In genomic region chr16:58515125-58515870, GRCh38 we compare ENCODE assay signal across 8 cellular contexts. TPM values are rescaled to one million over a fixed set of nuclear protein-coding genes. Genes with fewer than 3 reads are reported as not detected.
A peak's percentile ranks its signal among the peaks of the same experiment; 100 is the strongest.
DNase-seq lines count a peak whose midpoint lies in the region; ATAC-seq and TF ChIP-seq lines count a peak whose summit lies in the region.

Gene SETD6, plus strand, starts transcription at chr16:58515517. Its CDS starts 21 bp downstream, at chr16:58515538.

- peak; percentile 89 for ATAC-seq in activated T-helper 17 cell treated with anti-CD3 and anti-CD28 coated beads, Interleukin-2, amount 50 U/mL, for 72 hours (replicated peaks)
- ATAC-seq in naive thymus-derived CD8-positive, alpha-beta T cell: peak; percentile 68 to 76

- H3K27ac Mint-ChIP-seq in Caco-2 (ENCODE audit: unreplicated experiment): peak within 1 kb of the TSS; percentile 97
- peak within 1 kb of the TSS; percentile 81 for H3K27ac Mint-ChIP-seq in activated T-helper 17 cell treated with anti-CD3 and anti-CD28 coated beads, Interleukin-2, amount 50 U/mL, for 72 hours
- peak within 1 kb of the TSS; percentile 55 to 95 (median 89) for H3K27ac Mint-ChIP-seq in naive thymus-derived CD8-positive, alpha-beta T cell

- H3K4me1 ChIP-seq in Caco-2: peaks cover 18% of the 10 kb centered on the region
- H3K4me1 ChIP-seq in PC-9 (replicated peaks; ENCODE audit: insufficient read depth): peaks cover 20% of the 10 kb centered on the region

- H3K9me3 ChIP-seq in Caco-2 (no peaks in the 10 kb centered on the region), PC-9 (ENCODE audit: insufficient read depth, low read depth) (no peaks in the 10 kb centered on the region)

- peak within 1 kb of the TSS; percentile 54 for H3K27ac ChIP-seq in PC-9

- H3K36me3 Mint-ChIP-seq in Caco-2 (ENCODE audit: insufficient read depth, unreplicated experiment): peaks cover 83% of the 10 kb centered on the region
- H3K36me3 Mint-ChIP-seq in activated T-helper 17 cell treated with anti-CD3 and anti-CD28 coated beads, Interleukin-2, amount 50 U/mL, for 72 hours (ENCODE audit: low read depth): peaks cover 46% of the 10 kb centered on the region
- peaks cover 5 to 32% (median 8%) of the 10 kb centered on the region in 3 donors for H3K36me3 Mint-ChIP-seq in naive thymus-derived CD8-positive, alpha-beta T cell

- no peaks in the 10 kb centered on the region for H3K9me2 ChIP-seq in PC-9 (ENCODE audit: insufficient read depth)

- H3K4me3 ChIP-seq in Caco-2 (ENCODE audit: low read depth, low read length) (peak within 1 kb of the TSS; percentile 88), PC-9 (peak within 1 kb of the TSS; percentile 99), fibroblast of mammary gland (ENCODE audit: control insufficient read depth, low read depth, low read length) (peak within 1 kb of the TSS; percentile 69)

- H3K79me2 ChIP-seq in PC-9 (ENCODE audit: low read depth): peaks cover 30% of the 10 kb centered on the region

- peak; percentile 16 to 36 for TF ChIP-seq CTCF in Caco-2 (IDR thresholded peaks at IDR 0.05; ENCODE audit: insufficient read depth in 1 of 2, low read depth in 1 of 2, low read length in 1 of 2, severe bottlenecking in 1 of 2, unreplicated experiment in 1 of 2)
- TF ChIP-seq CTCF in GM20000 (IDR thresholded peaks at IDR 0.05; ENCODE audit: extremely low read depth, missing control alignments): no peak
- TF ChIP-seq CTCF in PC-9 (conservative IDR thresholded peaks at IDR 0.05): no peak; the same call in 1 of the 2 replicates
- TF ChIP-seq CTCF in fibroblast of mammary gland (conservative IDR thresholded peaks at IDR 0.05; ENCODE audit: control insufficient read depth, insufficient read depth, low read depth, low read length): no peak

- H3F3A ChIP-seq in PC-9 (ENCODE audit: insufficient read depth, low read depth): peaks cover 48% of the 10 kb centered on the region; the same call in 1 of the 2 replicates

- peaks cover 45% of the 10 kb centered on the region for H4K20me1 ChIP-seq in PC-9 (ENCODE audit: insufficient read depth)

- intact Hi-C loops in Caco-2 (cut with micrococcal nuclease; ENCODE audit: unreplicated experiment) (loop anchor here (1.0 kb wide), 2 partner anchors 115 to 123 kb away; no protein-coding TSS in a partner anchor), PC-9 (cut with micrococcal nuclease; ENCODE audit: unreplicated experiment) (loop anchor here (5.0 to 10.0 kb wide), 3 partner anchors 37 to 490 kb away; partner anchors contain the start of gene MMP15)

- peak within 1 kb of the TSS; percentile 96 for H2AFZ ChIP-seq in PC-9

- H3K4me2 ChIP-seq in PC-9: peak within 1 kb of the TSS; percentile 88

- peak within 1 kb of the TSS; percentile 93 for H3K4me3 Mint-ChIP-seq in Caco-2 (ENCODE audit: unreplicated experiment)
- peak within 1 kb of the TSS; percentile 91 for H3K4me3 Mint-ChIP-seq in activated T-helper 17 cell treated with anti-CD3 and anti-CD28 coated beads, Interleukin-2, amount 50 U/mL, for 72 hours
- peak within 1 kb of the TSS; percentile 86 to 94 (median 91) for H3K4me3 Mint-ChIP-seq in naive thymus-derived CD8-positive, alpha-beta T cell

- POLR2A ChIA-PET in Caco-2 (lab: Charles Lee) (interaction anchor here (0.5 to 0.7 kb wide), 4 partner anchors 15 to 142 kb away, joined by 3 to 10 read pairs (median 7); partner anchors contain the start of gene NDRG4), PC-9 (lab: Charles Lee; ENCODE audit: unreplicated experiment) (interaction anchor here (0.6 to 0.7 kb wide), 4 partner anchors 75 to 859 kb away, joined by 3 to 6 read pairs (median 3); no protein-coding TSS in a partner anchor)
- POLR2A ChIA-PET in naive thymus-derived CD8-positive, alpha-beta T cell (lab: Charles Lee): interaction anchor here (0.8 to 1.4 kb wide), 2 partner anchors 113 to 386 kb away, joined by 3 read pairs; partner anchors contain the start of gene CFAP20

- H3K36me3 ChIP-seq in Caco-2 (ENCODE audit: control insufficient read depth, insufficient read depth, low read length) (peaks cover 7% of the 10 kb centered on the region; the same call in 1 of the 2 replicates), PC-9 (ENCODE audit: low read depth) (peaks cover 35% of the 10 kb centered on the region)

- no TSS peak for BruUV-seq in Caco-2 (replicated peaks; lab: Mats Ljungman, UMichigan)
- BruUV-seq in PC-9 (replicated peaks; lab: Mats Ljungman, UMichigan): TSS peak; percentile 41

- H3K27me3 ChIP-seq in Caco-2 (replicated peaks; ENCODE audit: control insufficient read depth, insufficient read depth, low read length) (no peaks in the 10 kb centered on the region), PC-9 (ENCODE audit: insufficient read depth, low read depth) (no peaks in the 10 kb centered on the region)

- peak; percentile 91 to 95 for DNase-seq in Caco-2
- peak; percentile 93 for DNase-seq in GM20000 (ENCODE audit: low spot score)
- DNase-seq in HT-29 (ENCODE audit: low spot score): peak; percentile 90
- DNase-seq in PC-9: peak; percentile 77 to 88
- DNase-seq in fibroblast of mammary gland (ENCODE audit: low read depth): peak; percentile 87
- DNase-seq in naive thymus-derived CD8-positive, alpha-beta T cell: peak; percentile 22 to 81 (median 62)
- DNase-seq in stimulated activated naive CD4-positive, alpha-beta T cell (lab: John Stamatoyannopoulos, UW): peak; percentile 49 to 76 (median 60)

- CTCF ChIA-PET in Caco-2 (lab: Charles Lee): interaction anchor here (0.6 to 2.1 kb wide), 7 partner anchors 15 to 241 kb away, joined by 3 to 8 read pairs (median 4); partner anchors contain the start of gene NDRG4
- CTCF ChIA-PET in PC-9 (lab: Charles Lee): no interaction called here

- H3K4me1 Mint-ChIP-seq in Caco-2 (ENCODE audit: low read depth, unreplicated experiment): peaks cover 43% of the 10 kb centered on the region
- H3K4me1 Mint-ChIP-seq in activated T-helper 17 cell treated with anti-CD3 and anti-CD28 coated beads, Interleukin-2, amount 50 U/mL, for 72 hours: peaks cover 30% of the 10 kb centered on the region
- peaks cover 18 to 34% (median 21%) of the 10 kb centered on the region in 4 donors for H3K4me1 Mint-ChIP-seq in naive thymus-derived CD8-positive, alpha-beta T cell

- no peaks in the 10 kb centered on the region for H3K27me3 Mint-ChIP-seq in Caco-2 (ENCODE audit: insufficient read depth, unreplicated experiment)
- no peaks in the 10 kb centered on the region for H3K27me3 Mint-ChIP-seq in activated T-helper 17 cell treated with anti-CD3 and anti-CD28 coated beads, Interleukin-2, amount 50 U/mL, for 72 hours
- H3K27me3 Mint-ChIP-seq in naive thymus-derived CD8-positive, alpha-beta T cell: no peaks in the 10 kb centered on the region

- H3K9me3 Mint-ChIP-seq in Caco-2 (ENCODE audit: unreplicated experiment): no peaks in the 10 kb centered on the region
- no peaks in the 10 kb centered on the region for H3K9me3 Mint-ChIP-seq in activated T-helper 17 cell treated with anti-CD3 and anti-CD28 coated beads, Interleukin-2, amount 50 U/mL, for 72 hours
- H3K9me3 Mint-ChIP-seq in naive thymus-derived CD8-positive, alpha-beta T cell: no peaks in the 10 kb centered on the region

RNA-seq across cellular contexts. Expression of gene SETD6, which starts in this region (rescaled TPM):
- 34.9 and 41.7 TPM in 2 replicates for total RNA-seq in Caco-2 (2022)
- 66.1 and 83.3 TPM in 2 replicates for total RNA-seq in HT-29 (2014; rRNA removed; shearing (Covaris generic))
- total RNA-seq in PC-9 (2021): 19.2 and 21.4 TPM in 2 replicates
- total RNA-seq in activated T-helper 17 cell treated with anti-CD3 and anti-CD28 coated beads, Interleukin-2, amount 50 U/mL, for 72 hours: 10 to 100 TPM in 1 of 2 donors, 1 to 10 TPM in 1; 8.9 to 16.2 TPM
- total RNA-seq in naive thymus-derived CD8-positive, alpha-beta T cell: 10 to 100 TPM; 38.6 to 45.6 TPM
- 10 to 100 TPM in 2 of 3 donors, 1 to 10 TPM in 1; 9.8 to 14.5 (median 11.6) TPM for polyA plus RNA-seq in naive thymus-derived CD8-positive, alpha-beta T cell

Comparison
In these comparisons a context has a peak if more than half of its experiments do, and no peak if none do; other contexts are left out.
1. Peak in every context shown above with its lines: DNase-seq, ATAC-seq, H3K4me3 ChIP-seq and H3K27ac ChIP-seq.
2. CTCF ChIP-seq: peak in Caco-2 (2 of 2); none in GM20000 (single experiment), PC-9 (single experiment) and fibroblast of mammary gland (single experiment).